ENCODE assay signal across 9 cellular contexts in the genomic region with DNA sequence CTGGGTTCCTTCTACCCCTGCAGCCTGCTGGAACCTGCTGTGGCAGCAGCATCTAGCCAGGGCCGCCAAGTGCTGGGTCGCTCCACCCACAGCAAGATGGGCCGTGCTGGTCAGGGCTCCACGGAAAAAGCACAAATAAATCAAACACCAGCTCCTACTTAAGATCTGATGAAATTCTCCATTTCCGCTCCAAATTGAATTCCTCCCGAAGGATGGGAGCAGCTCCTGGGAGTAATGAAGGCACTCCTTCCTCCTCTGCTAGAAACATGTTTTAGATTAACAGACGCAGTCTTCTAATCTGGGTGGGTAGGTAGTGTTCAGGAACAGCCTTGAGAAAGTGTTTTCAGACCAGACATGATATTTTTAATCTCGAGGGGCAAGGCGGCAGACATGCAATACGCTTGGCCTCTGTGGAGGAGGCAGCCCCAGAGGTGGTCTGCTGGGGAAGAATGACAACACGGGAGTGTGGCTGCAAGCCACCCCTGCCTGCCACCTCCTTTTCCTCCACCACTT.
A peak's percentile ranks its signal among the peaks of the same experiment; 100 is the strongest.
DNase-seq lines count a peak whose midpoint lies in the region; ATAC-seq and TF ChIP-seq lines count a peak whose summit lies in the region.
"Had no signal": no experiment of that assay in that cellular context is flagged by ENCODE, and none has a peak within 500 bp of the region (broad histone marks: within the 10 kb centered on the region; RNA-seq: fewer than 3 reads in every experiment).

No MANE protein-coding gene starts in this region.

- H3K27me3 Mint-ChIP-seq in activated CD8-positive, alpha-beta T cell treated with anti-CD3 and anti-CD28 coated beads, Interleukin-2, amount 10 ng/mL, durations not matched to agents 7 days and 5 days (ENCODE audit: low read depth), result peaks cover 2% of the 10 kb centered on the region
- H3K27me3 Mint-ChIP-seq: activated CD4-positive, alpha-beta memory T cell treated with anti-CD3 and anti-CD28 coated beads for 36 hours had no signal

- ATAC-seq in HG02763 (IDR thresholded peaks at IDR 0.05; ENCODE audit: unreplicated experiment) (no peak), GM18909 (IDR thresholded peaks at IDR 0.05; ENCODE audit: poor library complexity, unreplicated experiment) (no peak), HG02973 (IDR thresholded peaks at IDR 0.05; ENCODE audit: unreplicated experiment) (no peak)
- ATAC-seq in activated CD8-positive, alpha-beta T cell treated with anti-CD3 and anti-CD28 coated beads, Interleukin-2, amount 10 ng/mL, durations not matched to agents 7 days and 5 days, result no peak

- no peak overlapping the region for H3K27ac Mint-ChIP-seq in activated CD8-positive, alpha-beta T cell treated with anti-CD3 and anti-CD28 coated beads, Interleukin-2, amount 10 ng/mL, durations not matched to agents 7 days and 5 days
- H3K27ac Mint-ChIP-seq: activated CD4-positive, alpha-beta memory T cell treated with anti-CD3 and anti-CD28 coated beads for 36 hours had no signal

- H3K27me3 ChIP-seq in hepatocyte, result no peaks in the 10 kb centered on the region

- POLR2A ChIA-PET in activated CD8-positive, alpha-beta T cell treated with anti-CD3 and anti-CD28 coated beads, Interleukin-2, amount 10 ng/mL, durations not matched to agents 7 days and 5 days (lab: Charles Lee), result no interaction called here

- peaks cover 68% of the 10 kb centered on the region for H3K4me1 ChIP-seq in hepatocyte (ENCODE audit: insufficient read depth)

- H3K27ac ChIP-seq in hepatocyte (peak overlapping the region; percentile 89), skin epidermis (peak overlapping the region in 20 of 21 experiments; percentile 60 to 96 (median 84))

- H3K36me3 ChIP-seq in hepatocyte (replicated peaks; ENCODE audit: insufficient read depth, low read depth), result no peaks in the 10 kb centered on the region

- H3K4me3 Mint-ChIP-seq in activated CD8-positive, alpha-beta T cell treated with anti-CD3 and anti-CD28 coated beads, Interleukin-2, amount 10 ng/mL, durations not matched to agents 7 days and 5 days, result no peak overlapping the region
- H3K4me3 Mint-ChIP-seq: activated CD4-positive, alpha-beta memory T cell treated with anti-CD3 and anti-CD28 coated beads for 36 hours had no signal

- H3K36me3 Mint-ChIP-seq in activated CD8-positive, alpha-beta T cell treated with anti-CD3 and anti-CD28 coated beads, Interleukin-2, amount 10 ng/mL, durations not matched to agents 7 days and 5 days (ENCODE audit: low read depth), result no peaks in the 10 kb centered on the region
- H3K36me3 Mint-ChIP-seq: activated CD4-positive, alpha-beta memory T cell treated with anti-CD3 and anti-CD28 coated beads for 36 hours had no signal

- H3K4me3 ChIP-seq in hepatocyte (no peak overlapping the region), skin epidermis (no peak overlapping the region)

- no peak overlapping the region for H2AFZ ChIP-seq in hepatocyte

- peak overlapping the region; percentile 48 for H3K4me2 ChIP-seq in hepatocyte

- H3K9me3 Mint-ChIP-seq in activated CD8-positive, alpha-beta T cell treated with anti-CD3 and anti-CD28 coated beads, Interleukin-2, amount 10 ng/mL, durations not matched to agents 7 days and 5 days (ENCODE audit: insufficient read depth), result no peaks in the 10 kb centered on the region
- H3K9me3 Mint-ChIP-seq: activated CD4-positive, alpha-beta memory T cell treated with anti-CD3 and anti-CD28 coated beads for 36 hours had no signal

- H3K9me3 ChIP-seq in hepatocyte (ENCODE audit: low read depth), result no peaks in the 10 kb centered on the region

- CTCF ChIA-PET in activated CD8-positive, alpha-beta T cell treated with anti-CD3 and anti-CD28 coated beads, Interleukin-2, amount 10 ng/mL, durations not matched to agents 7 days and 5 days (lab: Charles Lee), result no interaction called here

- peak; percentile 86 for DNase-seq in GM03348 (ENCODE audit: low spot score)
- DNase-seq in astrocyte of the hippocampus (ENCODE audit: low read depth, low spot score), result peak; percentile 29
- peak; percentile 55 for DNase-seq in hepatocyte (ENCODE audit: low spot score)
- no peak for DNase-seq in activated CD8-positive, alpha-beta T cell treated with anti-CD3 and anti-CD28 coated beads, Interleukin-2, amount 10 ng/mL, durations not matched to agents 7 days and 5 days
- DNase-seq: activated CD4-positive, alpha-beta memory T cell treated with anti-CD3 and anti-CD28 coated beads for 36 hours had no signal

- no peak for TF ChIP-seq CTCF in hepatocyte (IDR thresholded peaks at IDR 0.05; ENCODE audit: poor library complexity)

- H4K20me1 ChIP-seq in hepatocyte (ENCODE audit: insufficient read depth, poor library complexity, severe bottlenecking), result no peaks in the 10 kb centered on the region

- 36% methylated on average over 11 of the region's 11 CpGs for WGBS in hepatocyte (ENCODE audit: low lambda C conversion rate, missing lambda C conversion rate)

- H3K79me2 ChIP-seq in hepatocyte, result peaks cover 21% of the 10 kb centered on the region

- no peaks in the 10 kb centered on the region for H3K9me2 ChIP-seq in hepatocyte (replicated peaks; ENCODE audit: insufficient read depth)

- H3K4me1 Mint-ChIP-seq in activated CD8-positive, alpha-beta T cell treated with anti-CD3 and anti-CD28 coated beads, Interleukin-2, amount 10 ng/mL, durations not matched to agents 7 days and 5 days (ENCODE audit: low read depth), result no peaks in the 10 kb centered on the region
